18 cellular contexts compared by ENCODE assay signal in genomic region chr9:105151686-105151995, GRCh38.
DNase-seq lines count a peak whose midpoint lies in the region; ATAC-seq, FAIRE-seq and TF ChIP-seq lines count a peak whose summit lies in the region.
"Had no signal": no experiment of that assay in that cellular context is flagged by ENCODE, and none has a peak within 500 bp of the region (broad histone marks: within the 10 kb centered on the region; RNA-seq: fewer than 3 reads in every experiment).

No MANE protein-coding gene starts in this region.

- H3K36me3 Mint-ChIP-seq in nephron (ENCODE audit: low read depth) = no peaks in the 10 kb centered on the region
- H3K36me3 Mint-ChIP-seq: CD8-positive, alpha-beta memory T cell had no signal

- H3K27ac ChIP-seq in A549 (peak overlapping the region; percentile 47 to 69), GM23248 (no peak overlapping the region), PC-9 (peak overlapping the region; percentile 33), thyroid gland (no peak overlapping the region)
- H3K27ac ChIP-seq: SJCRH30 had no signal

- no peak for TF ChIP-seq CTCF in A549 (IDR thresholded peaks at IDR 0.05)
- TF ChIP-seq CTCF in PC-9 (conservative IDR thresholded peaks at IDR 0.05) = no peak
- no peak for TF ChIP-seq CTCF in nephron (IDR thresholded peaks at IDR 0.05; ENCODE audit: unreplicated experiment in 3 of 3)
- no peak for TF ChIP-seq CTCF in thyroid gland (IDR thresholded peaks at IDR 0.05)

- peaks cover 40% of the 10 kb centered on the region for H3K4me1 ChIP-seq in A549
- peaks cover 21% of the 10 kb centered on the region for H3K4me1 ChIP-seq in GM23248 (ENCODE audit: insufficient read depth)
- H3K4me1 ChIP-seq in PC-9 (replicated peaks; ENCODE audit: insufficient read depth) = peaks cover 40% of the 10 kb centered on the region
- H3K4me1 ChIP-seq in thyroid gland = peaks cover 10 to 12% of the 10 kb centered on the region in 2 donors
- H3K4me1 ChIP-seq: SJCRH30 had no signal

- WGBS in A549 (ENCODE audit: missing lambda C conversion rate) = 68% methylated on average over 3 of the region's 3 CpGs
- 96 to 97% methylated on average over 3 of the region's 3 CpGs for WGBS in GM23248 (ENCODE audit: low coverage in 1 of 2, low lambda C conversion rate in 2 of 2, missing lambda C conversion rate in 2 of 2), 2 experiments
- WGBS in thyroid gland, 2 donors = 95 to 97% methylated on average over 3 of the region's 3 CpGs

- ATAC-seq in A549 = no peak
- ATAC-seq in GM18511 (IDR thresholded peaks at IDR 0.05; ENCODE audit: unreplicated experiment) = no peak
- ATAC-seq: GM23338, K562, Panc1 had no signal

- FAIRE-seq in A549 (lab: Jason Lieb, UNC) = no peak
- FAIRE-seq: G401.6, K562 had no signal

- TF ChIP-seq POLR2A in A549 (IDR thresholded peaks at IDR 0.05; ENCODE audit: low read length) (no peak), thyroid gland (IDR thresholded peaks at IDR 0.05) (no peak)

- no peak for TF ChIP-seq RAD21 in A549 (conservative IDR thresholded peaks at IDR 0.05 in 1 of 2, IDR thresholded peaks at IDR 0.05 in 1 of 2)

- CTCF ChIA-PET in A549 (lab: Yijun Ruan, JAX) = interaction anchor here (0.5 to 1.2 kb wide), 2 partner anchors 162 to 288 kb away, joined by 3 read pairs; no protein-coding TSS in a partner anchor
- CTCF ChIA-PET in PC-9 (lab: Charles Lee) = interaction anchor here (1.0 kb wide), 1 partner anchor 225 kb away, joined by 3 read pairs; no protein-coding TSS in a partner anchor

- H3K4me2 ChIP-seq in A549 (peak overlapping the region; percentile 46), GM23248 (ENCODE audit: unreplicated experiment) (peak overlapping the region; percentile 12), PC-9 (peak overlapping the region; percentile 17)
- H3K4me2 ChIP-seq: GM23338 had no signal

- H3K4me1 Mint-ChIP-seq in nephron = peaks cover 12% of the 10 kb centered on the region

- H3K4me3 Mint-ChIP-seq in nephron = no peak overlapping the region
- H3K4me3 Mint-ChIP-seq: CD8-positive, alpha-beta memory T cell; GM23338 had no signal

- H3K79me2 ChIP-seq in GM23248 (ENCODE audit: insufficient read depth) (no peaks in the 10 kb centered on the region), PC-9 (ENCODE audit: low read depth) (no peaks in the 10 kb centered on the region)

- in situ Hi-C loops in GM23248 (cut with MboI) = loop anchor here (10.0 kb wide), 1 partner anchor 167 kb away; no protein-coding TSS in a partner anchor

- H3K9ac ChIP-seq in GM23248 = no peak overlapping the region

- no peaks in the 10 kb centered on the region for H3K36me3 ChIP-seq in GM23248 (ENCODE audit: low read depth)
- H3K36me3 ChIP-seq in PC-9 (ENCODE audit: low read depth) = no peaks in the 10 kb centered on the region
- no peaks in the 10 kb centered on the region for H3K36me3 ChIP-seq in thyroid gland
- H3K36me3 ChIP-seq: SJCRH30 had no signal

- H3K27ac Mint-ChIP-seq in nephron = peak overlapping the region; percentile 17 to 90 (median 38)
- H3K27ac Mint-ChIP-seq: GM23338 had no signal

- intact Hi-C loops in PC-9 (cut with micrococcal nuclease; ENCODE audit: unreplicated experiment) (loop anchor here (1.0 kb wide), 1 partner anchor 19 kb away; no protein-coding TSS in a partner anchor), thyroid gland (cut with DNase I) (loop anchor here (10.0 kb wide), 3 partner anchors 227 to 287 kb away; partner anchors contain the start of gene ABCA1)

- DNase-seq in A549 (ENCODE audit: low read depth in 1 of 2, low spot score in 1 of 2) (no peak), GM23248 (no peak), PC-9 (no peak), thyroid gland (no peak), DMS153 (lab: John Stamatoyannopoulos, UW) (no peak)
- DNase-seq: C1 segment of cervical spinal cord; CD8-positive, alpha-beta memory T cell; NCI-H1105 treated with DMSO at 0.1 percent for 48 hours; NCI-H1694; NCI-H2081 treated with DMSO at 0.1 percent for 48 hours; NCI-H510A; SJCRH30 had no signal

- no peaks in the 10 kb centered on the region for H3K9me3 ChIP-seq in A549
- no peaks in the 10 kb centered on the region for H3K9me3 ChIP-seq in GM23248 (ENCODE audit: low read depth)
- 0 out of 2 replicates have a peak, but pooled peaks cover 6% of the 10 kb centered on the region for H3K9me3 ChIP-seq in PC-9 (ENCODE audit: insufficient read depth, low read depth)
- no peaks in the 10 kb centered on the region for H3K9me3 ChIP-seq in thyroid gland
- H3K9me3 ChIP-seq: SJCRH30 had no signal

- H3K27me3 ChIP-seq in GM23248 (replicated peaks; ENCODE audit: insufficient read depth) (no peaks in the 10 kb centered on the region), PC-9 (ENCODE audit: insufficient read depth, low read depth) (no peaks in the 10 kb centered on the region), thyroid gland (no peaks in the 10 kb centered on the region)
- H3K27me3 ChIP-seq: SJCRH30 had no signal

- H3K9me3 Mint-ChIP-seq in nephron = no peaks in the 10 kb centered on the region
- H3K9me3 Mint-ChIP-seq: CD8-positive, alpha-beta memory T cell; GM23338 had no signal

- no peak for TF ChIP-seq EP300 in A549 (IDR thresholded peaks at IDR 0.05)

- H3K4me3 ChIP-seq in A549 = no peak overlapping the region
- no peak overlapping the region for H3K4me3 ChIP-seq in GM23248
- H3K4me3 ChIP-seq in PC-9 = no peak overlapping the region
- H3K4me3 ChIP-seq in thyroid gland (replicated peaks in 1 of 3) = no peak overlapping the region
- H3K4me3 ChIP-seq: GM23338, K562, SJCRH30 had no signal

- H4K20me1 ChIP-seq in GM23248 (ENCODE audit: insufficient read depth) = no peaks in the 10 kb centered on the region
- H4K20me1 ChIP-seq in PC-9 (ENCODE audit: insufficient read depth) = no peaks in the 10 kb centered on the region

- H3K27me3 Mint-ChIP-seq in nephron (ENCODE audit: low read depth) = no peaks in the 10 kb centered on the region
- H3K27me3 Mint-ChIP-seq: CD8-positive, alpha-beta memory T cell had no signal

- H2AFZ ChIP-seq in GM23248 (no peak overlapping the region), PC-9 (no peak overlapping the region)
- H2AFZ ChIP-seq: GM23338 had no signal

- no peaks in the 10 kb centered on the region for H3K9me2 ChIP-seq in GM23248 (ENCODE audit: insufficient read depth)
- no peaks in the 10 kb centered on the region for H3K9me2 ChIP-seq in PC-9 (ENCODE audit: insufficient read depth)

- POLR2A ChIA-PET in A549 (lab: Yijun Ruan, JAX) (no interaction called here), PC-9 (lab: Charles Lee; ENCODE audit: unreplicated experiment) (no interaction called here)

- no TSS peak for BruUV-seq in PC-9 (replicated peaks; lab: Mats Ljungman, UMichigan)

- H3F3A ChIP-seq in GM23248 (ENCODE audit: insufficient read depth) = peaks cover 14% of the 10 kb centered on the region; the same call in 1 of the 2 replicates
- H3F3A ChIP-seq in PC-9 (ENCODE audit: insufficient read depth, low read depth) = peaks cover 35% of the 10 kb centered on the region

TF ChIP-seq in A549, 52 proteins besides CTCF, POLR2A, EP300 and RAD21:
- TF ChIP-seq KDM5A (IDR thresholded peaks at IDR 0.05) = no peak
- TF ChIP-seq FOSL2 (IDR thresholded peaks at IDR 0.05) = no peak
- no peak for TF ChIP-seq FOSL2 (CRISPR knock-in tag; IDR thresholded peaks at IDR 0.05)
- TF ChIP-seq RFX5 (IDR thresholded peaks at IDR 0.05) = no peak
- TF ChIP-seq CBX8 (IDR thresholded peaks at IDR 0.05) = no peak
- TF ChIP-seq USF2 (IDR thresholded peaks at IDR 0.05) = no peak
- no peak for TF ChIP-seq HEYL (CRISPR knock-in tag; IDR thresholded peaks at IDR 0.05)

Comparison
In these comparisons a context has a peak if more than half of its experiments do, and no peak if none do; other contexts are left out.
1. H3K27ac ChIP-seq: peak in A549 (2 of 2) and PC-9 (single experiment); none in GM23248 (single experiment) and thyroid gland (0 of 3).
2. Peak in every context shown above with its lines, with median percentiles within 50 percentile points of each other: H3K4me2 ChIP-seq.